In genomic region chr1:77584884-77585283, GRCh38 we compare ENCODE assay signal across 13 cellular contexts.
DNase-seq lines count a peak whose midpoint lies in the region; ATAC-seq and TF ChIP-seq lines count a peak whose summit lies in the region.
"Had no signal": no experiment of that assay in that cellular context is flagged by ENCODE, and none has a peak within 500 bp of the region (broad histone marks: within the 10 kb centered on the region; RNA-seq: fewer than 3 reads in every experiment).

No MANE protein-coding gene starts in this region.

- H3K4me3 ChIP-seq in endodermal cell (ENCODE audit: low read length), result no peak overlapping the region
- H3K4me3 ChIP-seq: HAP-1 had no signal

- H3K36me3 Mint-ChIP-seq in T-helper 17 cell (ENCODE audit: low read depth) (peaks cover 6% of the 10 kb centered on the region), endodermal cell (ENCODE audit: low read depth) (peaks cover 35% of the 10 kb centered on the region)
- H3K36me3 Mint-ChIP-seq in effector memory CD8-positive, alpha-beta T cell (ENCODE audit: insufficient read depth), result peaks cover 42% of the 10 kb centered on the region
- peaks cover 33% of the 10 kb centered on the region for H3K36me3 Mint-ChIP-seq in activated CD8-positive, alpha-beta T cell treated with anti-CD3 and anti-CD28 coated beads, Interleukin-2, amount 10 ng/mL, durations not matched to agents 7 days and 5 days (ENCODE audit: low read depth)

- CTCF ChIA-PET in activated CD8-positive, alpha-beta T cell treated with anti-CD3 and anti-CD28 coated beads, Interleukin-2, amount 10 ng/mL, durations not matched to agents 7 days and 5 days (lab: Charles Lee), result no interaction called here

- peaks cover 24% of the 10 kb centered on the region for H3K36me3 ChIP-seq in endodermal cell (ENCODE audit: control insufficient read depth, insufficient read depth, low read length)

- peak overlapping the region; percentile 2 to 78 for H3K27ac Mint-ChIP-seq in stimulated activated naive CD8-positive, alpha-beta T cell treated with anti-CD3 and anti-CD28 coated beads, Interleukin-15, amount 100 ng/mL, for 72 hours
- H3K27ac Mint-ChIP-seq in T-helper 17 cell, result peak overlapping the region; percentile 80
- peak overlapping the region; percentile 6 to 45 for H3K27ac Mint-ChIP-seq in effector memory CD8-positive, alpha-beta T cell
- H3K27ac Mint-ChIP-seq in endodermal cell, result no peak overlapping the region
- H3K27ac Mint-ChIP-seq in activated CD8-positive, alpha-beta T cell treated with anti-CD3 and anti-CD28 coated beads, Interleukin-2, amount 10 ng/mL, durations not matched to agents 7 days and 5 days, result no peak overlapping the region

- ATAC-seq in stimulated activated naive CD8-positive, alpha-beta T cell treated with anti-CD3 and anti-CD28 coated beads, Interleukin-15, amount 100 ng/mL, for 72 hours, result no peak
- no peak for ATAC-seq in stimulated activated naive CD8-positive, alpha-beta T cell treated with anti-CD3 and anti-CD28 coated beads, Interleukin-15, Interleukin-2, amounts not matched to agents 100 U/mL and 50 U/mL, for 24 hours
- no peak for ATAC-seq in T-helper 17 cell
- no peak for ATAC-seq in effector memory CD8-positive, alpha-beta T cell (replicated peaks)
- no peak for ATAC-seq in activated CD8-positive, alpha-beta T cell treated with anti-CD3 and anti-CD28 coated beads, Interleukin-2, amount 10 ng/mL, durations not matched to agents 7 days and 5 days
- ATAC-seq: CD8-positive, alpha-beta T cell had no signal

- no peaks in the 10 kb centered on the region for H3K9me3 Mint-ChIP-seq in stimulated activated naive CD8-positive, alpha-beta T cell treated with anti-CD3 and anti-CD28 coated beads, Interleukin-15, amount 100 ng/mL, for 72 hours
- H3K9me3 Mint-ChIP-seq in effector memory CD8-positive, alpha-beta T cell, result no peaks in the 10 kb centered on the region
- H3K9me3 Mint-ChIP-seq in endodermal cell, result no peaks in the 10 kb centered on the region
- H3K9me3 Mint-ChIP-seq in activated CD8-positive, alpha-beta T cell treated with anti-CD3 and anti-CD28 coated beads, Interleukin-2, amount 10 ng/mL, durations not matched to agents 7 days and 5 days (ENCODE audit: insufficient read depth), result no peaks in the 10 kb centered on the region
- H3K9me3 Mint-ChIP-seq: CD8-positive, alpha-beta T cell had no signal

- H3K27me3 Mint-ChIP-seq in stimulated activated naive CD8-positive, alpha-beta T cell treated with anti-CD3 and anti-CD28 coated beads, Interleukin-15, amount 100 ng/mL, for 72 hours, result no peaks in the 10 kb centered on the region
- H3K27me3 Mint-ChIP-seq in T-helper 17 cell (no peaks in the 10 kb centered on the region), endodermal cell (ENCODE audit: insufficient read depth) (no peaks in the 10 kb centered on the region)
- H3K27me3 Mint-ChIP-seq in effector memory CD8-positive, alpha-beta T cell, result no peaks in the 10 kb centered on the region
- H3K27me3 Mint-ChIP-seq in activated CD8-positive, alpha-beta T cell treated with anti-CD3 and anti-CD28 coated beads, Interleukin-2, amount 10 ng/mL, durations not matched to agents 7 days and 5 days (ENCODE audit: low read depth), result no peaks in the 10 kb centered on the region

- no peak overlapping the region for H3K9ac ChIP-seq in endodermal cell (ENCODE audit: extremely low read depth, low read length, poor library complexity, severe bottlenecking)

- H3K4me1 Mint-ChIP-seq in stimulated activated naive CD8-positive, alpha-beta T cell treated with anti-CD3 and anti-CD28 coated beads, Interleukin-15, amount 100 ng/mL, for 72 hours, result peaks cover 6% of the 10 kb centered on the region
- peaks cover 7% of the 10 kb centered on the region for H3K4me1 Mint-ChIP-seq in T-helper 17 cell
- H3K4me1 Mint-ChIP-seq in effector memory CD8-positive, alpha-beta T cell (ENCODE audit: low read depth in 2 of 2), result peaks cover 0 to 12% of the 10 kb centered on the region in 2 donors
- H3K4me1 Mint-ChIP-seq in endodermal cell, result no peaks in the 10 kb centered on the region
- H3K4me1 Mint-ChIP-seq in activated CD8-positive, alpha-beta T cell treated with anti-CD3 and anti-CD28 coated beads, Interleukin-2, amount 10 ng/mL, durations not matched to agents 7 days and 5 days (ENCODE audit: low read depth), result no peaks in the 10 kb centered on the region

- POLR2A ChIA-PET in activated CD8-positive, alpha-beta T cell treated with anti-CD3 and anti-CD28 coated beads, Interleukin-2, amount 10 ng/mL, durations not matched to agents 7 days and 5 days (lab: Charles Lee), result no interaction called here

- no peaks in the 10 kb centered on the region for H3K4me1 ChIP-seq in endodermal cell (ENCODE audit: control insufficient read depth, insufficient read depth, low read length)
- H3K4me1 ChIP-seq: HAP-1 had no signal

- H3K27me3 ChIP-seq in endodermal cell (ENCODE audit: control insufficient read depth, insufficient read depth, low read length, poor library complexity, severe bottlenecking), result no peaks in the 10 kb centered on the region

- no peaks in the 10 kb centered on the region for H3K9me3 ChIP-seq in T-helper 17 cell (ENCODE audit: control insufficient read depth, low read length, poor library complexity, severe bottlenecking)
- no peaks in the 10 kb centered on the region for H3K9me3 ChIP-seq in endodermal cell (ENCODE audit: control insufficient read depth, low read length)
- H3K9me3 ChIP-seq: HAP-1 had no signal

- no peak overlapping the region for H3K4me3 Mint-ChIP-seq in stimulated activated naive CD8-positive, alpha-beta T cell treated with anti-CD3 and anti-CD28 coated beads, Interleukin-15, amount 100 ng/mL, for 72 hours
- H3K4me3 Mint-ChIP-seq in T-helper 17 cell, result no peak overlapping the region
- no peak overlapping the region for H3K4me3 Mint-ChIP-seq in effector memory CD8-positive, alpha-beta T cell
- H3K4me3 Mint-ChIP-seq in endodermal cell, result no peak overlapping the region
- no peak overlapping the region for H3K4me3 Mint-ChIP-seq in activated CD8-positive, alpha-beta T cell treated with anti-CD3 and anti-CD28 coated beads, Interleukin-2, amount 10 ng/mL, durations not matched to agents 7 days and 5 days
- H3K4me3 Mint-ChIP-seq: CD8-positive, alpha-beta T cell had no signal

- no peak for TF ChIP-seq CTCF in endodermal cell (conservative IDR thresholded peaks at IDR 0.05)

- DNase-seq in stimulated activated naive CD8-positive, alpha-beta T cell treated with anti-CD3 and anti-CD28 coated beads, Interleukin-15, amount 100 ng/mL, for 72 hours, result no peak
- no peak for DNase-seq in stimulated activated naive CD8-positive, alpha-beta T cell treated with anti-CD3 and anti-CD28 coated beads, Interleukin-15, Interleukin-2, amounts not matched to agents 100 U/mL and 50 U/mL, for 24 hours
- DNase-seq in T-helper 17 cell (no peak), endodermal cell (no peak), NCI-H187 (lab: John Stamatoyannopoulos, UW) (no peak)
- DNase-seq in effector memory CD8-positive, alpha-beta T cell, result no peak
- no peak for DNase-seq in activated CD8-positive, alpha-beta T cell treated with anti-CD3 and anti-CD28 coated beads, Interleukin-2, amount 10 ng/mL, durations not matched to agents 7 days and 5 days
- DNase-seq: ACHN; C1 segment of cervical spinal cord; CD8-positive, alpha-beta T cell; DMS53; GF-D8 had no signal

- no peak overlapping the region for H3K27ac ChIP-seq in endodermal cell (ENCODE audit: low read depth, low read length)

- WGBS in endodermal cell (ENCODE audit: insufficient coverage in 1 of 2, insufficient read length in 1 of 2), 2 experiments, result 83 to 96% methylated on average over 1 of the region's 2 CpGs

Comparison
In these comparisons a context has a peak if more than half of its experiments do, and no peak if none do; other contexts are left out.
1. H3K27ac Mint-ChIP-seq: peak in stimulated activated naive CD8-positive, alpha-beta T cell treated with anti-CD3 and anti-CD28 coated beads, Interleukin-15, amount 100 ng/mL, for 72 hours (2 of 2), T-helper 17 cell (single experiment) and effector memory CD8-positive, alpha-beta T cell (2 of 2); none in endodermal cell (single experiment) and activated CD8-positive, alpha-beta T cell treated with anti-CD3 and anti-CD28 coated beads, Interleukin-2, amount 10 ng/mL, durations not matched to agents 7 days and 5 days (single experiment).